Comparison of ENCODE assay signal across 2 cellular contexts in the genomic region with DNA sequence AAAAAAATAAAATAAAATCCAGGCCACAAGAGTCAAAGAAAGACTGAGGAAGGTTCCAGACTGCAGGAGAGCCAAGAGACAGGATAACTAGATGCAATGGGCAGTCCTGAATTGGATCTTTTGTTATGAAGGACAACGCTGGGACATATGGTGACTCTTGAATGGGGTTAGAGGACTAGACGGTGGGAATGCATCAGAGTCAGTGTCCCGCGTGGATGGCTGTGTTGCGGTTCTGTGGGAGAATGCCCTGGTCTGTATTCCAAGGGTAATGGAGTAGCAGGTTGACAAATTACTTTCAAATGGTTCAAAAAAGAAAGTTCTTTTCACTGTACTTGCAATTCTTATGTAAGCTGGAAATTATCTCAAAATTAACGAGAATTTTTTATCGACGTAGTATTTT.
TF ChIP-seq lines count a peak whose summit lies in the region.

No MANE protein-coding gene starts in this region.

TF ChIP-seq in GM23338, 12 proteins besides CTCF, POLR2A, EP300 and RAD21 (continues in another document):
- TF ChIP-seq EZH2 (IDR thresholded peaks at IDR 0.05; ENCODE audit: low read depth, unreplicated experiment) = no peak
- TF ChIP-seq ZNF114 (CRISPR knock-in tag; IDR thresholded peaks at IDR 0.05) = no peak
- TF ChIP-seq CREB1 (CRISPR knock-in tag; IDR thresholded peaks at IDR 0.05; ENCODE audit: low read depth) = no peak
- TF ChIP-seq JUNB (IDR thresholded peaks at IDR 0.05; ENCODE audit: unreplicated experiment) = no peak
- TF ChIP-seq ZNF462 (CRISPR knock-in tag; IDR thresholded peaks at IDR 0.05) = no peak
- no peak for TF ChIP-seq STAT1 (IDR thresholded peaks at IDR 0.05; ENCODE audit: unreplicated experiment)
- TF ChIP-seq REST (IDR thresholded peaks at IDR 0.05; ENCODE audit: unreplicated experiment) = no peak
- TF ChIP-seq NANOG (IDR thresholded peaks at IDR 0.05; ENCODE audit: borderline replicate concordance) = no peak
- no peak for TF ChIP-seq ETS1 (IDR thresholded peaks at IDR 0.05)
- TF ChIP-seq ZNF331 (CRISPR knock-in tag; IDR thresholded peaks at IDR 0.05; ENCODE audit: low read depth) = no peak

TF ChIP-seq in endothelial cell of umbilical vein, 7 proteins besides CTCF, POLR2A, EP300 and RAD21:
- TF ChIP-seq FOS (IDR thresholded peaks at IDR 0.05; ENCODE audit: borderline replicate concordance, insufficient read depth, low read length) = no peak
- TF ChIP-seq JUN (IDR thresholded peaks at IDR 0.05; ENCODE audit: borderline replicate concordance, insufficient read depth, insufficient read length, low read depth) = no peak
- no peak for TF ChIP-seq GATA2 (IDR thresholded peaks at IDR 0.05; ENCODE audit: insufficient read depth, insufficient read length, low read depth, low read length)
- no peak for TF ChIP-seq EZH2 (IDR thresholded peaks at IDR 0.05; ENCODE audit: borderline replicate concordance, low read depth, low read length, severe bottlenecking)
- no peak for TF ChIP-seq MAX (IDR thresholded peaks at IDR 0.05; ENCODE audit: insufficient read depth, insufficient read length)
- no peak for TF ChIP-seq MYC (IDR thresholded peaks at IDR 0.05; ENCODE audit: low read depth, low read length)
- no peak for TF ChIP-seq POLR2AphosphoS5 (IDR thresholded peaks at IDR 0.05; ENCODE audit: insufficient read depth, low read depth, low read length)
